22 cellular contexts compared by ENCODE assay signal in the genomic region with DNA sequence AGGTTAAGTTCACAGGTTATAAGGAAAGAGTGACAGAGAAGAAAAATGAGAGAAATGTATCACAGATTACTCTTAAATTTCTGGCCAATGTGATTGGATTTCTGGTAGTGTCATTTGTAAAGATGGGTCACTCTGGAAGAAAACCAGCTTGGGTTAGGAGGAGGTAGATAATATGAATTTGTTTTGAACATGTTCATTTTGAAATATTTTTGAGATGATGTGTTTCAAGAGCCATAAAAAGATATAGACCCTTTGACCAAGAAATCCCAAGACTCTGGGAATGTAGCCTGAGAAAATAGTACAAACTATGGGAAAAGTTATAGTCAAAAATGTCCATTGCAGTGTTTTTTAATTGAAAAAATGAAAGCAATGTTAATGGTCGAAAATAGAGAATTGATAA.
DNase-seq lines count a peak whose midpoint lies in the region; ATAC-seq, FAIRE-seq and TF ChIP-seq lines count a peak whose summit lies in the region.
"Had no signal": no experiment of that assay in that cellular context is flagged by ENCODE, and none has a peak within 500 bp of the region (broad histone marks: within the 10 kb centered on the region; RNA-seq: fewer than 3 reads in every experiment).

No MANE protein-coding gene starts in this region.

- H3K27ac ChIP-seq in SK-N-SH (ENCODE audit: low read depth in 2 of 2, low read length in 1 of 2) (no peak overlapping the region), brain microvascular endothelial cell (no peak overlapping the region), keratinocyte (ENCODE audit: control insufficient read depth, insufficient read depth, low read length) (no peak overlapping the region)
- H3K27ac ChIP-seq: 22Rv1, HL-60 had no signal

- no peaks in the 10 kb centered on the region for H3F3A ChIP-seq in SK-N-SH (replicated peaks; ENCODE audit: insufficient read depth)

- no peaks in the 10 kb centered on the region for H3K9me2 ChIP-seq in SK-N-SH

- H3K4me2 ChIP-seq in SK-N-SH (no peak overlapping the region), keratinocyte (ENCODE audit: control insufficient read depth, extremely low read depth, insufficient read depth, low read depth, low read length) (no peak overlapping the region)

- in situ Hi-C loops in brain microvascular endothelial cell (cut with HindIII; ENCODE audit: low pct_ligation_motif_present, low sequenced_read_pairs), result no loop called here

- H3K36me3 ChIP-seq in SK-N-SH (replicated peaks in 1 of 2; ENCODE audit: control insufficient read depth in 1 of 2, insufficient read depth in 2 of 2, low read length in 1 of 2) (no peaks in the 10 kb centered on the region), brain microvascular endothelial cell (replicated peaks) (no peaks in the 10 kb centered on the region), keratinocyte (ENCODE audit: control insufficient read depth in 2 of 2, extremely low read depth in 1 of 2, insufficient read depth in 2 of 2, low read length in 2 of 2) (no peaks in the 10 kb centered on the region)

- H4K20me1 ChIP-seq in SK-N-SH (ENCODE audit: insufficient read depth), result no peaks in the 10 kb centered on the region
- no peaks in the 10 kb centered on the region for H4K20me1 ChIP-seq in keratinocyte (ENCODE audit: control insufficient read depth, extremely low read depth, insufficient read depth, low read length)

- 68% methylated on average over 1 of the region's 1 CpG for WGBS in SK-N-SH (ENCODE audit: low lambda C conversion rate)

- no peak for TF ChIP-seq RAD21 in SK-N-SH (IDR thresholded peaks at IDR 0.05; ENCODE audit: low read length)

- dilution Hi-C loops in keratinocyte (cut with MboI; ENCODE audit: extremely low pct_ligation_motif_present, low sequenced_read_pairs), result no loop called here

- H3K9me1 ChIP-seq in keratinocyte (ENCODE audit: control insufficient read depth, extremely low read depth, insufficient read depth, low read length), result no peaks in the 10 kb centered on the region

- TF ChIP-seq CTCF in SK-N-SH (IDR thresholded peaks at IDR 0.05), result no peak
- no peak for TF ChIP-seq CTCF in brain microvascular endothelial cell (IDR thresholded peaks at IDR 0.05; ENCODE audit: low read depth, low read length, missing control alignments)
- no peak for TF ChIP-seq CTCF in keratinocyte (optimal IDR thresholded peaks at IDR 0.05 in 1 of 3, IDR thresholded peaks at IDR 0.05 in 1 of 3, conservative IDR thresholded peaks at IDR 0.05 in 1 of 3; ENCODE audit: extremely low read depth in 1 of 3, insufficient read depth in 2 of 3, low read length in 3 of 3)

- H3K79me2 ChIP-seq in SK-N-SH (ENCODE audit: insufficient read depth) (no peaks in the 10 kb centered on the region), keratinocyte (ENCODE audit: control insufficient read depth, insufficient read depth, low read length) (no peaks in the 10 kb centered on the region)

- H3K27me3 ChIP-seq in SK-N-SH (ENCODE audit: insufficient read depth), result no peaks in the 10 kb centered on the region
- no peaks in the 10 kb centered on the region for H3K27me3 ChIP-seq in brain microvascular endothelial cell (replicated peaks)
- no peaks in the 10 kb centered on the region for H3K27me3 ChIP-seq in keratinocyte (ENCODE audit: control insufficient read depth, extremely low read depth, insufficient read depth, low read length)

- peak; percentile 9 for FAIRE-seq in keratinocyte (lab: Jason Lieb, UNC)

- CTCF ChIA-PET in SK-N-SH (lab: Yijun Ruan, JAX), result no interaction called here

- ATAC-seq in SK-N-SH treated with all-trans-retinoic acid at 6 μM for 48 hours (no peak), HG02840 (IDR thresholded peaks at IDR 0.05; ENCODE audit: low FRiP score, unreplicated experiment) (no peak)
- ATAC-seq in stimulated activated naive CD8-positive, alpha-beta T cell treated with anti-CD3 and anti-CD28 coated beads, Interleukin-15, Interleukin-2, amounts not matched to agents 100 U/mL and 50 U/mL, for 24 hours, result no peak

- H3K4me1 ChIP-seq in SK-N-SH (ENCODE audit: control insufficient read depth in 1 of 2, insufficient read depth in 2 of 2, low read depth in 1 of 2, low read length in 1 of 2) (no peaks in the 10 kb centered on the region; a peak in 1 of 4 replicates), keratinocyte (ENCODE audit: control insufficient read depth, extremely low read depth, insufficient read depth, low read length) (no peaks in the 10 kb centered on the region)
- H3K4me1 ChIP-seq: Caco-2 had no signal

- H2AFZ ChIP-seq in SK-N-SH (ENCODE audit: low read depth) (peak overlapping the region; percentile 64; the same call in 1 of the 2 replicates), keratinocyte (ENCODE audit: control insufficient read depth, low read length) (no peak overlapping the region)

- no peak for TF ChIP-seq EP300 in SK-N-SH (IDR thresholded peaks at IDR 0.05; ENCODE audit: borderline replicate concordance in 1 of 2, low read depth in 1 of 2, low read length in 1 of 2)

- no peak overlapping the region for H3K9ac ChIP-seq in SK-N-SH
- H3K9ac ChIP-seq in keratinocyte (ENCODE audit: control insufficient read depth, extremely low read depth, insufficient read depth, low read length), result no peak overlapping the region

- H3K9me3 ChIP-seq in SK-N-SH (no peaks in the 10 kb centered on the region), keratinocyte (ENCODE audit: control insufficient read depth, low read depth, low read length) (no peaks in the 10 kb centered on the region)
- H3K9me3 ChIP-seq: Caco-2 had no signal

- H3K4me3 ChIP-seq in SK-N-SH (ENCODE audit: low read depth in 2 of 2, low read length in 1 of 2) (no peak overlapping the region), brain microvascular endothelial cell (ENCODE audit: low read depth, low read length) (no peak overlapping the region), keratinocyte (ENCODE audit: control insufficient read depth in 2 of 3, extremely low read depth in 1 of 3, insufficient read depth in 2 of 3, low read depth in 1 of 3, low read length in 3 of 3) (no peak overlapping the region)

- DNase-seq in SK-N-SH (no peak), brain microvascular endothelial cell (peak; percentile 2), keratinocyte (ENCODE audit: low read depth, low spot score) (no peak), cerebellum (ENCODE audit: low spot score) (no peak), DMS79 treated with DMSO at 0.1 percent for 48 hours (lab: John Stamatoyannopoulos, UW) (no peak)
- DNase-seq in stimulated activated naive CD8-positive, alpha-beta T cell treated with anti-CD3 and anti-CD28 coated beads, Interleukin-15, Interleukin-2, amounts not matched to agents 100 U/mL and 50 U/mL, for 24 hours, result no peak
- DNase-seq: Caco-2; CD4-positive, CD25-positive, alpha-beta regulatory T cell; DMS153; H7; HFFc6; NCI-H1417 treated with DMSO at 0.1 percent for 48 hours; NCI-H1930; NCI-H226; NCI-H524; NCI-H82; OCI-M1; Right ventricle myocardium superior had no signal

- POLR2A ChIA-PET in SK-N-SH (lab: Yijun Ruan, JAX), result no interaction called here

TF ChIP-seq in SK-N-SH, 30 proteins besides CTCF, POLR2A, EP300 and RAD21 (continues in another document):
- TF ChIP-seq IRF3 (IDR thresholded peaks at IDR 0.05; ENCODE audit: low read depth, low read length) (no peak), SIN3A (IDR thresholded peaks at IDR 0.05; ENCODE audit: borderline replicate concordance, low read depth, low read length) (no peak), YY1 (IDR thresholded peaks at IDR 0.05; ENCODE audit: low read depth) (no peak), JUND (IDR thresholded peaks at IDR 0.05) (no peak), FOXJ3 (CRISPR knock-in tag; IDR thresholded peaks at IDR 0.05) (no peak)
- TF ChIP-seq, protein P1, sequence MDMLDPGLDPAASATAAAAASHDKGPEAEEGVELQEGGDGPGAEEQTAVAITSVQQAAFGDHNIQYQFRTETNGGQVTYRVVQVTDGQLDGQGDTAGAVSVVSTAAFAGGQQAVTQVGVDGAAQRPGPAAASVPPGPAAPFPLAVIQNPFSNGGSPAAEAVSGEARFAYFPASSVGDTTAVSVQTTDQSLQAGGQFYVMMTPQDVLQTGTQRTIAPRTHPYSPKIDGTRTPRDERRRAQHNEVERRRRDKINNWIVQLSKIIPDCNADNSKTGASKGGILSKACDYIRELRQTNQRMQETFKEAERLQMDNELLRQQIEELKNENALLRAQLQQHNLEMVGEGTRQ (IDR thresholded peaks at IDR 0.05; ENCODE audit: borderline replicate concordance, low read depth, low read length), result no peak

TF ChIP-seq in SK-N-SH treated with all-trans-retinoic acid at 6 μM for 48 hours, 23 proteins besides CTCF, POLR2A, EP300 and RAD21 (continues in another document):
- TF ChIP-seq, protein P2, sequence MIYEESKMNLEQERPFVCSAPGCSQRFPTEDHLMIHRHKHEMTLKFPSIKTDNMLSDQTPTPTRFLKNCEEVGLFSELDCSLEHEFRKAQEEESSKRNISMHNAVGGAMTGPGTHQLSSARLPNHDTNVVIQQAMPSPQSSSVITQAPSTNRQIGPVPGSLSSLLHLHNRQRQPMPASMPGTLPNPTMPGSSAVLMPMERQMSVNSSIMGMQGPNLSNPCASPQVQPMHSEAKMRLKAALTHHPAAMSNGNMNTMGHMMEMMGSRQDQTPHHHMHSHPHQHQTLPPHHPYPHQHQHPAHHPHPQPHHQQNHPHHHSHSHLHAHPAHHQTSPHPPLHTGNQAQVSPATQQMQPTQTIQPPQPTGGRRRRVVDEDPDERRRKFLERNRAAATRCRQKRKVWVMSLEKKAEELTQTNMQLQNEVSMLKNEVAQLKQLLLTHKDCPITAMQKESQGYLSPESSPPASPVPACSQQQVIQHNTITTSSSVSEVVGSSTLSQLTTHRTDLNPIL (CRISPR knock-in tag; IDR thresholded peaks at IDR 0.05; ENCODE audit: low read depth), result no peak
- TF ChIP-seq RARB (CRISPR knock-in tag; IDR thresholded peaks at IDR 0.05) (no peak), BACH2 (CRISPR knock-in tag; IDR thresholded peaks at IDR 0.05; ENCODE audit: borderline replicate concordance) (no peak), ZNF8 (CRISPR knock-in tag; IDR thresholded peaks at IDR 0.05) (no peak), ESRRG (CRISPR knock-in tag; IDR thresholded peaks at IDR 0.05) (no peak), ISL1 (CRISPR knock-in tag; IDR thresholded peaks at IDR 0.05) (no peak), SNAI2 (CRISPR knock-in tag; IDR thresholded peaks at IDR 0.05) (no peak), ZC3H10 (CRISPR knock-in tag; IDR thresholded peaks at IDR 0.05) (no peak), ZFP3 (CRISPR knock-in tag; IDR thresholded peaks at IDR 0.05) (no peak), ZFP30 (CRISPR knock-in tag; IDR thresholded peaks at IDR 0.05) (no peak), ZNF70 (CRISPR knock-in tag; IDR thresholded peaks at IDR 0.05) (no peak), ARNTL (CRISPR knock-in tag; IDR thresholded peaks at IDR 0.05; ENCODE audit: borderline replicate concordance, low read depth) (no peak)
